Comparison of ENCODE assay signal across 14 cellular contexts in the genomic region with DNA sequence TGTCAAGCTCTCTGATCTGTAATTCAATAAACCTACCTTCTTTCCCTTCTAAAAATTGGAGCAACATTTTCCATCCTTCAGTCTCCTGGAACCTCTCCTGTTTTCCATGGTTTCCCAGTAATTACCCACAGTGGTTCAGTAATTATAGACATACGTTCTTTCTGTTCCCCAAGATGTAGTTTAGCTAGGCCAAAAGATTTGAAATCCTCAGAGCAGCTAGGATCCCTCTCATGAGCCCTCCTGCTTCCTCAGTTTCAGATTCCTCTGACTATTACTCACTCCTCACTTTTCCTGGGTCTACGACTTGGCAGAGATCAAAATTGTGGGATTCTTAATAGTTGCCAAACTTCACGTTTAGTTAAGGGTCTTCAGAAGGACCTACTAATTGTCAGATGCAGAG.
DNase-seq lines count a peak whose midpoint lies in the region; ATAC-seq and TF ChIP-seq lines count a peak whose summit lies in the region.
"Had no signal": no experiment of that assay in that cellular context is flagged by ENCODE, and none has a peak within 500 bp of the region (broad histone marks: within the 10 kb centered on the region; RNA-seq: fewer than 3 reads in every experiment).

No MANE protein-coding gene starts in this region.

- H3K27ac ChIP-seq in brain microvascular endothelial cell (peak overlapping the region; percentile 25), upper lobe of right lung (peak overlapping the region; percentile 26), gastrocnemius medialis (peak overlapping the region in 2 of 4 donors; percentile 53 to 69)
- H3K27ac ChIP-seq: pancreas, PC-9 had no signal

- H3K27me3 ChIP-seq in brain microvascular endothelial cell (replicated peaks): no peaks in the 10 kb centered on the region
- no peaks in the 10 kb centered on the region for H3K27me3 ChIP-seq in upper lobe of right lung
- no peaks in the 10 kb centered on the region for H3K27me3 ChIP-seq in gastrocnemius medialis
- H3K27me3 ChIP-seq: pancreas had no signal

- H3K36me3 ChIP-seq in brain microvascular endothelial cell (replicated peaks): no peaks in the 10 kb centered on the region
- H3K36me3 ChIP-seq in upper lobe of right lung: no peaks in the 10 kb centered on the region
- H3K36me3 ChIP-seq in gastrocnemius medialis: no peaks in the 10 kb centered on the region
- H3K36me3 ChIP-seq: pancreas had no signal

- in situ Hi-C loops in KBM-7 (cut with MboI; ENCODE audit: low pct_unique_long_range_greater_than_20kb, low sequenced_read_pairs): no loop called here
- in situ Hi-C loops in brain microvascular endothelial cell (cut with HindIII; ENCODE audit: low pct_ligation_motif_present, low sequenced_read_pairs): no loop called here
- in situ Hi-C loops in gastrocnemius medialis (cut with MboI; ENCODE audit: low sequenced_read_pairs in 4 of 4): no loop called here

- DNase-seq in KBM-7 (peak; percentile 31), brain microvascular endothelial cell (no peak), kidney tubule cell (ENCODE audit: low spot score) (peak; percentile 10), upper lobe of right lung (no peak), medulla oblongata (ENCODE audit: extremely low spot score) (no peak), gastrocnemius medialis (no peak), Ammon's horn (ENCODE audit: low spot score) (no peak)
- DNase-seq: activated naive CD4-positive, alpha-beta T cell treated with anti-CD3 and anti-CD28 coated beads, Interleukin-2, amount 50 U/mL, for 16 hours; CD4-positive, alpha-beta T cell; pancreas; PC-9; stimulated activated CD4-positive, alpha-beta T cell treated with anti-CD3 and anti-CD28 coated beads, Interleukin-4, amount 100 ng/mL, for 24 hours; stimulated activated naive CD8-positive, alpha-beta T cell treated with anti-CD3 and anti-CD28 coated beads, Interleukin-15, Interleukin-2, amounts not matched to agents 100 U/mL and 50 U/mL, for 24 hours; T-helper 9 cell had no signal

- no peak for TF ChIP-seq CTCF in brain microvascular endothelial cell (IDR thresholded peaks at IDR 0.05; ENCODE audit: low read depth, low read length, missing control alignments)
- no peak for TF ChIP-seq CTCF in upper lobe of right lung (IDR thresholded peaks at IDR 0.05)
- TF ChIP-seq CTCF in gastrocnemius medialis (IDR thresholded peaks at IDR 0.05 in 4 of 5, conservative IDR thresholded peaks at IDR 0.05 in 1 of 5): no peak

- ATAC-seq in upper lobe of right lung: no peak
- no peak for ATAC-seq in gastrocnemius medialis
- ATAC-seq: stimulated activated naive CD8-positive, alpha-beta T cell treated with anti-CD3 and anti-CD28 coated beads, Interleukin-15, Interleukin-2, amounts not matched to agents 100 U/mL and 50 U/mL, for 24 hours had no signal

- intact Hi-C loops in upper lobe of right lung (cut with DNase I): no loop called here
- intact Hi-C loops in gastrocnemius medialis (cut with DNase I; ENCODE audit: low total_unique reads): loop anchor here (5.0 kb wide), 1 partner anchor 95 kb away; no protein-coding TSS in a partner anchor

- no peak for TF ChIP-seq POLR2A in gastrocnemius medialis (IDR thresholded peaks at IDR 0.05)

- H3K9me3 ChIP-seq in upper lobe of right lung (no peaks in the 10 kb centered on the region), gastrocnemius medialis (no peaks in the 10 kb centered on the region)
- H3K9me3 ChIP-seq: pancreas had no signal

- H3K4me1 ChIP-seq in upper lobe of right lung (no peaks in the 10 kb centered on the region), gastrocnemius medialis (peaks cover 5 to 8% of the 10 kb centered on the region in 2 donors)
- H3K4me1 ChIP-seq: pancreas had no signal

- H3K4me3 ChIP-seq in brain microvascular endothelial cell (ENCODE audit: low read depth, low read length) (no peak overlapping the region), upper lobe of right lung (no peak overlapping the region), gastrocnemius medialis (no peak overlapping the region)
- H3K4me3 ChIP-seq: pancreas, PC-9 had no signal

Comparison
In these comparisons a context has a peak if more than half of its experiments do, and no peak if none do; other contexts are left out.
1. DNase-seq: peak in KBM-7 (single experiment) and kidney tubule cell (single experiment); none in brain microvascular endothelial cell (single experiment), upper lobe of right lung (single experiment), medulla oblongata (single experiment), gastrocnemius medialis (0 of 2) and Ammon's horn (single experiment).